In genomic region chr3:134369231-134369741, GRCh38 we compare ENCODE assay signal across 10 cellular contexts. TPM values are rescaled to one million over a fixed set of nuclear protein-coding genes. Genes with fewer than 3 reads are reported as not detected.
A peak's percentile ranks its signal among the peaks of the same experiment; 100 is the strongest.
DNase-seq lines count a peak whose midpoint lies in the region; ATAC-seq and TF ChIP-seq lines count a peak whose summit lies in the region.
"Had no signal": no experiment of that assay in that cellular context is flagged by ENCODE, and none has a peak within 500 bp of the region (broad histone marks: within the 10 kb centered on the region; RNA-seq: fewer than 3 reads in every experiment).

No MANE protein-coding gene starts in this region.

- intact Hi-C loops in mammary epithelial cell (cut with micrococcal nuclease), result no loop called here

- H3K27ac ChIP-seq in mammary epithelial cell (ENCODE audit: insufficient read depth, low read depth, low read length) (no peak overlapping the region), stomach smooth muscle (ENCODE audit: low read length) (peak overlapping the region; percentile 76)

- H3K4me1 ChIP-seq in mammary epithelial cell (ENCODE audit: insufficient read depth, low read length) (peaks cover 79% of the 10 kb centered on the region), stomach smooth muscle (ENCODE audit: control insufficient read depth, insufficient read depth, low read length) (peaks cover 89% of the 10 kb centered on the region)

- no peak for TF ChIP-seq CTCF in mammary epithelial cell (conservative IDR thresholded peaks at IDR 0.05 in 1 of 2, IDR thresholded peaks at IDR 0.05 in 1 of 2; ENCODE audit: extremely low read depth in 1 of 2, insufficient read depth in 1 of 2, low read depth in 1 of 2, low read length in 2 of 2)

- peak; percentile 79 for DNase-seq in HT1080 (ENCODE audit: low read depth)
- DNase-seq in mammary epithelial cell, result no peak
- peak; percentile 80 for DNase-seq in kidney glomerular epithelial cell (lab: John Stamatoyannopoulos, UW)
- DNase-seq in activated T-cell treated with anti-CD3 and anti-CD28 coated beads, Interleukin-2, amount 50 U/mL, for 48 hours, result no peak
- no peak for DNase-seq in activated CD4-positive, alpha-beta T cell treated with anti-CD3 and anti-CD28 coated beads, Interleukin-2, amount 50 U/mL, for 4 hours
- no peak for DNase-seq in mucosa of gallbladder (ENCODE audit: low spot score)
- DNase-seq: NCI-H2029 had no signal

- peak overlapping the region; percentile 15 for H3K4me2 ChIP-seq in mammary epithelial cell (ENCODE audit: insufficient read depth, low read depth, low read length)

- no peaks in the 10 kb centered on the region for H4K20me1 ChIP-seq in mammary epithelial cell (ENCODE audit: insufficient read depth, low read length)

- peaks cover 81% of the 10 kb centered on the region for H3K79me2 ChIP-seq in mammary epithelial cell (ENCODE audit: insufficient read depth, low read length)

- H3K36me3 ChIP-seq in mammary epithelial cell (ENCODE audit: insufficient read depth, low read length) (peaks cover 45% of the 10 kb centered on the region), stomach smooth muscle (ENCODE audit: control insufficient read depth in 2 of 2, insufficient read depth in 2 of 2, low read length in 2 of 2) (peaks cover 37 to 51% of the 10 kb centered on the region in 2 donors)

- in situ Hi-C loops in mammary epithelial cell (cut with MboI; ENCODE audit: low sequenced_read_pairs in 2 of 2), result loop anchor here in 1 of 2 donors (10.0 kb wide), 1 partner anchor 106 kb away; no protein-coding TSS in a partner anchor

- BruUV-seq in mammary epithelial cell (replicated peaks; lab: Mats Ljungman, UMichigan), result no TSS peak

- H3K9me3 ChIP-seq in mammary epithelial cell (replicated peaks; ENCODE audit: insufficient read depth, low read length), result no peaks in the 10 kb centered on the region
- no peaks in the 10 kb centered on the region for H3K9me3 ChIP-seq in stomach smooth muscle (ENCODE audit: control insufficient read depth in 2 of 2, low read length in 2 of 2)

- H2AFZ ChIP-seq in mammary epithelial cell (ENCODE audit: low read depth, low read length), result no peak overlapping the region

- H3K9ac ChIP-seq in mammary epithelial cell (ENCODE audit: insufficient read depth, low read length) (no peak overlapping the region), stomach smooth muscle (ENCODE audit: low read length in 2 of 2) (peak overlapping the region; percentile 32 to 51)

- no peak for ATAC-seq in HG03354 (IDR thresholded peaks at IDR 0.05; ENCODE audit: poor library complexity, severe bottlenecking, unreplicated experiment)

- dilution Hi-C loops in mammary epithelial cell (cut with HindIII; ENCODE audit: low sequenced_read_pairs), result no loop called here

- H3K27me3 ChIP-seq in mammary epithelial cell (ENCODE audit: insufficient read depth, low read length) (no peaks in the 10 kb centered on the region), stomach smooth muscle (ENCODE audit: control insufficient read depth in 1 of 2, insufficient read depth in 2 of 2, low read length in 2 of 2) (no peaks in the 10 kb centered on the region)

- 45% methylated on average over 9 of the region's 10 CpGs for WGBS in mammary epithelial cell (ENCODE audit: low coverage, missing lambda C conversion rate)

- CTCF ChIA-PET in mammary epithelial cell (lab: Charles Lee; ENCODE audit: low non-redundant PET), result no interaction called here

- H3K4me3 ChIP-seq in mammary epithelial cell (replicated peaks in 1 of 3; ENCODE audit: insufficient read depth in 1 of 3, low read depth in 2 of 3, low read length in 3 of 3) (no peak overlapping the region), stomach smooth muscle (ENCODE audit: low read length in 2 of 2) (peak overlapping the region in 1 of 2 donors; percentile 49)

RNA-seq across cellular contexts. Expression of gene AMOTL2, which starts 5.0 kb away (rescaled TPM):
- total RNA-seq in HT1080 (2014; rRNA removed; shearing (Covaris generic)), result 197 and 213 TPM in 2 replicates
- polyA plus RNA-seq in HT1080 (2015; cell fraction: cytosol; rRNA removed), result 165 and 175 TPM in 2 replicates
- 320 and 337 TPM in 2 replicates for polyA plus RNA-seq in HT1080 (2015; cell fraction: nucleus; rRNA removed)
- total RNA-seq in mammary epithelial cell, result 100 to 1,000 TPM; 116 to 144 TPM
- 47.5 TPM for polyA plus RNA-seq in mammary epithelial cell
- polyA minus RNA-seq in mammary epithelial cell, result 86.1 TPM
- 129 TPM for total RNA-seq in mucosa of gallbladder
- total RNA-seq: activated T-helper 1 cell treated with anti-CD3 and anti-CD28 coated beads, Interleukin-12 subunit alpha, Interleukin-12 subunit beta, Interleukin-2, Interleukin-4 antibody, amounts not matched to agents 30 ng/mL and 10 ng/mL and 1 ng/mL, durations not matched to agents 14 hours and 24 hours and 36 hours had no signal

Comparison
In these comparisons a context has a peak if more than half of its experiments do, and no peak if none do; other contexts are left out.
1. DNase-seq: peak in HT1080 (single experiment) and kidney glomerular epithelial cell (single experiment); none in mammary epithelial cell (single experiment), activated T-cell treated with anti-CD3 and anti-CD28 coated beads, Interleukin-2, amount 50 U/mL, for 48 hours (0 of 2), activated CD4-positive, alpha-beta T cell treated with anti-CD3 and anti-CD28 coated beads, Interleukin-2, amount 50 U/mL, for 4 hours (0 of 2) and mucosa of gallbladder (single experiment).